ENCODE assay signal across 39 cellular contexts in genomic region chr3:107947203-107947602, GRCh38.
"Had no signal": no experiment of that assay in that cellular context is flagged by ENCODE, and none has a peak within 500 bp of the region (broad histone marks: within the 10 kb centered on the region; RNA-seq: fewer than 3 reads in every experiment).

No MANE protein-coding gene starts in this region.

- FAIRE-seq: astrocyte, bronchial epithelial cell had no signal

- DNase-seq: activated effector memory CD4-positive, alpha-beta T cell treated with anti-CD3 and anti-CD28 coated beads, Interleukin-2, amount 50 U/mL, for 16 hours; activated effector memory CD4-positive, alpha-beta T cell treated with Interleukin-2 at 50 U/mL for 16 hours; activated gamma-delta T cell; activated gamma-delta T cell treated with Interleukin-2 at 50 U/mL for 16 hours; activated naive CD4-positive, alpha-beta T cell; activated naive CD4-positive, alpha-beta T cell treated with anti-CD3 and anti-CD28 coated beads for 36 hours; activated naive CD4-positive, alpha-beta T cell treated with anti-CD3 and anti-CD28 coated beads, Interleukin-2, amount 10 ng/mL, durations not matched to agents 7 days and 5 days; activated naive CD4-positive, alpha-beta T cell treated with anti-CD3 and anti-CD28 coated beads, Interleukin-2, amount 50 U/mL, for 16 hours; activated naive CD4-positive, alpha-beta T cell treated with Interleukin-2 at 50 U/mL for 16 hours; activated naive CD8-positive, alpha-beta T cell treated with anti-CD3 and anti-CD28 coated beads for 36 hours; activated naive CD8-positive, alpha-beta T cell treated with anti-CD3 and anti-CD28 coated beads, Interleukin-2, amount 10 ng/mL, durations not matched to agents 7 days and 5 days; activated naive CD8-positive, alpha-beta T cell treated with anti-CD3 and anti-CD28 coated beads, Interleukin-2, amount 50 U/mL, for 24 hours; activated T-cell treated with anti-CD3 and anti-CD28 coated beads, Interleukin-2, amount 50 U/mL, for 24 hours; activated T-cell treated with anti-CD3 and anti-CD28 coated beads, Interleukin-2, amount 50 U/mL, for 4 hours; activated T-cell treated with anti-CD3 and anti-CD28 coated beads, Interleukin-2, amount 50 U/mL, for 48 hours; activated T-cell treated with anti-CD3 and anti-CD28 coated beads, Interleukin-2, amount 50 U/mL, for 72 hours; adrenal gland; amniotic stem cell; amygdala; anterior cingulate cortex; aorta; body of pancreas; brain microvascular endothelial cell; caudate nucleus; central memory CD4-positive, alpha-beta T cell; cerebellar nuclear complex had no signal

- H3K4me3 Mint-ChIP-seq: activated naive CD4-positive, alpha-beta T cell treated with anti-CD3 and anti-CD28 coated beads for 36 hours; activated naive CD4-positive, alpha-beta T cell treated with anti-CD3 and anti-CD28 coated beads, Interleukin-2, amount 10 ng/mL, durations not matched to agents 7 days and 5 days; activated naive CD4-positive, alpha-beta T cell treated with anti-CD3 and anti-CD28 coated beads, Interleukin-2, amount 50 U/mL, for 24 hours; activated naive CD8-positive, alpha-beta T cell; activated naive CD8-positive, alpha-beta T cell treated with anti-CD3 and anti-CD28 coated beads for 36 hours; activated naive CD8-positive, alpha-beta T cell treated with anti-CD3 and anti-CD28 coated beads, Interleukin-2, amount 10 ng/mL, durations not matched to agents 7 days and 5 days; activated naive CD8-positive, alpha-beta T cell treated with anti-CD3 and anti-CD28 coated beads, Interleukin-2, amount 50 U/mL, for 24 hours; activated T-cell treated with anti-CD3 and anti-CD28 coated beads, Interleukin-2, amount 50 U/mL, for 24 hours; activated T-cell treated with anti-CD3 and anti-CD28 coated beads, Interleukin-2, amount 50 U/mL, for 4 hours; activated T-cell treated with anti-CD3 and anti-CD28 coated beads, Interleukin-2, amount 50 U/mL, for 72 hours; activated T-helper 1 cell treated with anti-CD3 and anti-CD28 coated beads, Interleukin-12 subunit alpha, Interleukin-12 subunit beta, Interleukin-2, Interleukin-4 antibody, amounts not matched to agents 30 ng/mL and 10 ng/mL and 1 ng/mL, durations not matched to agents 14 hours and 24 hours and 36 hours; activated T-helper 17 cell treated with anti-CD3 and anti-CD28 coated beads, Interleukin-2, amount 50 U/mL, for 72 hours; brain; central memory CD8-positive, alpha-beta T cell had no signal

- H3K27ac ChIP-seq: adrenal gland, ascending aorta, body of pancreas, brain microvascular endothelial cell, breast epithelium, cardiac muscle cell had no signal

- H3K36me3 Mint-ChIP-seq: activated naive CD4-positive, alpha-beta T cell treated with anti-CD3 and anti-CD28 coated beads, Interleukin-2, amount 10 ng/mL, durations not matched to agents 7 days and 5 days; activated naive CD4-positive, alpha-beta T cell treated with anti-CD3 and anti-CD28 coated beads, Interleukin-2, amount 50 U/mL, for 24 hours; activated naive CD4-positive, alpha-beta T cell treated with anti-CD3 and anti-CD28 coated beads, Interleukin-2, amount 50 U/mL, for 72 hours; activated naive CD8-positive, alpha-beta T cell; activated naive CD8-positive, alpha-beta T cell treated with anti-CD3 and anti-CD28 coated beads for 36 hours; brain had no signal

- H3K27ac Mint-ChIP-seq: activated naive CD4-positive, alpha-beta T cell treated with anti-CD3 and anti-CD28 coated beads for 36 hours; activated naive CD4-positive, alpha-beta T cell treated with anti-CD3 and anti-CD28 coated beads, Interleukin-2, amount 10 ng/mL, durations not matched to agents 7 days and 5 days; activated naive CD4-positive, alpha-beta T cell treated with anti-CD3 and anti-CD28 coated beads, Interleukin-2, amount 50 U/mL, for 24 hours; activated naive CD4-positive, alpha-beta T cell treated with anti-CD3 and anti-CD28 coated beads, Interleukin-2, amount 50 U/mL, for 72 hours; activated naive CD8-positive, alpha-beta T cell; activated naive CD8-positive, alpha-beta T cell treated with anti-CD3 and anti-CD28 coated beads for 36 hours; activated naive CD8-positive, alpha-beta T cell treated with anti-CD3 and anti-CD28 coated beads, Interleukin-2, amount 10 ng/mL, durations not matched to agents 7 days and 5 days; activated naive CD8-positive, alpha-beta T cell treated with anti-CD3 and anti-CD28 coated beads, Interleukin-2, amount 50 U/mL, for 24 hours; activated T-cell treated with anti-CD3 and anti-CD28 coated beads, Interleukin-2, amount 50 U/mL, for 24 hours; activated T-cell treated with anti-CD3 and anti-CD28 coated beads, Interleukin-2, amount 50 U/mL, for 72 hours; activated T-helper 1 cell treated with anti-CD3 and anti-CD28 coated beads, Interleukin-12 subunit alpha, Interleukin-12 subunit beta, Interleukin-2, Interleukin-4 antibody, amounts not matched to agents 30 ng/mL and 10 ng/mL and 1 ng/mL, durations not matched to agents 14 hours and 24 hours and 36 hours; activated T-helper 17 cell treated with anti-CD3 and anti-CD28 coated beads, Interleukin-2, amount 50 U/mL, for 72 hours; activated T-helper 2 cell treated with anti-CD3 and anti-CD28 coated beads, Interferon-gamma antibody, Interleukin-2, Interleukin-4, amounts not matched to agents 10 μg/mL and 5 μg/mL and 100 μg/mL, durations not matched to agents 14 hours and 24 hours and 36 hours; brain had no signal

- H3K9me3 ChIP-seq: adrenal gland, ascending aorta, body of pancreas, breast epithelium had no signal

- H3K4me1 ChIP-seq: adrenal gland, ascending aorta, body of pancreas, breast epithelium had no signal

- H3K27me3 Mint-ChIP-seq: activated naive CD4-positive, alpha-beta T cell treated with anti-CD3 and anti-CD28 coated beads, Interleukin-2, amount 50 U/mL, for 24 hours; activated naive CD8-positive, alpha-beta T cell; activated naive CD8-positive, alpha-beta T cell treated with anti-CD3 and anti-CD28 coated beads, Interleukin-2, amount 10 ng/mL, durations not matched to agents 7 days and 5 days; activated naive CD8-positive, alpha-beta T cell treated with anti-CD3 and anti-CD28 coated beads, Interleukin-2, amount 50 U/mL, for 24 hours; activated T-cell treated with anti-CD3 and anti-CD28 coated beads, Interleukin-2, amount 50 U/mL, for 24 hours; activated T-helper 17 cell treated with anti-CD3 and anti-CD28 coated beads, Interleukin-2, amount 50 U/mL, for 72 hours; brain; central memory CD8-positive, alpha-beta T cell had no signal

- H3K36me3 ChIP-seq: adrenal gland, ascending aorta, brain microvascular endothelial cell, breast epithelium, cardiac muscle cell had no signal

- H3K27me3 ChIP-seq: adrenal gland, ascending aorta, body of pancreas, brain microvascular endothelial cell, breast epithelium, cardiac muscle cell had no signal

- H3K4me3 ChIP-seq: adrenal gland, ascending aorta, body of pancreas, breast epithelium, cardiac muscle cell had no signal

- H3K9me3 Mint-ChIP-seq: activated naive CD4-positive, alpha-beta T cell treated with anti-CD3 and anti-CD28 coated beads for 36 hours; activated naive CD4-positive, alpha-beta T cell treated with anti-CD3 and anti-CD28 coated beads, Interleukin-2, amount 10 ng/mL, durations not matched to agents 7 days and 5 days; activated naive CD4-positive, alpha-beta T cell treated with anti-CD3 and anti-CD28 coated beads, Interleukin-2, amount 50 U/mL, for 24 hours; activated naive CD8-positive, alpha-beta T cell treated with anti-CD3 and anti-CD28 coated beads for 36 hours; activated naive CD8-positive, alpha-beta T cell treated with anti-CD3 and anti-CD28 coated beads, Interleukin-2, amount 50 U/mL, for 24 hours; activated T-cell treated with anti-CD3 and anti-CD28 coated beads, Interleukin-2, amount 50 U/mL, for 24 hours; activated T-cell treated with anti-CD3 and anti-CD28 coated beads, Interleukin-2, amount 50 U/mL, for 4 hours; activated T-helper 2 cell treated with anti-CD3 and anti-CD28 coated beads, Interferon-gamma antibody, Interleukin-2, Interleukin-4, amounts not matched to agents 10 μg/mL and 5 μg/mL and 100 μg/mL, durations not matched to agents 14 hours and 24 hours and 36 hours; central memory CD8-positive, alpha-beta T cell had no signal

- ATAC-seq: activated naive CD4-positive, alpha-beta T cell treated with anti-CD3 and anti-CD28 coated beads, Interleukin-2, amount 50 U/mL, for 72 hours; activated naive CD8-positive, alpha-beta T cell treated with anti-CD3 and anti-CD28 coated beads, Interleukin-2, amount 50 U/mL, for 24 hours; activated T-cell treated with anti-CD3 and anti-CD28 coated beads, Interleukin-2, amount 50 U/mL, for 4 hours; activated T-cell treated with anti-CD3 and anti-CD28 coated beads, Interleukin-2, amount 50 U/mL, for 72 hours; activated T-helper 17 cell treated with anti-CD3 and anti-CD28 coated beads, Interleukin-2, amount 50 U/mL, for 72 hours; body of pancreas had no signal
